Comparison of ENCODE assay signal across 23 cellular contexts in the genomic region with DNA sequence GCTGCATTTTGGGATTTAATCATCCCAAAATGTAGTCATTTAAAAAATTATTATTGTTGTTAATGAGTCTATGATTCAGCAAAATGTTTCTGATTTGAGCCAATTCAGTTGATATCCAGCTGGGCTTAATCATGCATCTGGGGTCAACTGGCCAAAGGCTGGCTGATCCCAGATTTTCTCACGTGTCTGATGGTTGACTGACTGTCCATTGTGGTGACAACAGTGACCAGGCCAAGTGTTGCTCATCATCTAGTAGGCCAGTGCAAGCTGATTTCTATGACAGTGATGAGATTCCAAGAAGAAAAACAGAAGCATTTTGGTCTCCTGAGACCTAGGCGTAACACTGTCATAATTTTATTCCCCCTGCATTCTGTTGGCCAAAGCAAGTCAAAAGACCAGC.
"Had no signal": no experiment of that assay in that cellular context is flagged by ENCODE, and none has a peak within 500 bp of the region (broad histone marks: within the 10 kb centered on the region; RNA-seq: fewer than 3 reads in every experiment).

No MANE protein-coding gene starts in this region.

- FAIRE-seq: islet of Langerhans had no signal

- H3K4me1 Mint-ChIP-seq: naive thymus-derived CD8-positive, alpha-beta T cell; stimulated activated effector memory CD8-positive, alpha-beta T cell treated with anti-CD3 and anti-CD28 coated beads, Interleukin-12 subunit alpha, Interleukin-12 subunit beta, amount 100 ng/mL, for 72 hours had no signal

- H3K27me3 Mint-ChIP-seq: stimulated activated naive CD8-positive, alpha-beta T cell treated with anti-CD3 and anti-CD28 coated beads, Interleukin-15, Interleukin-2, amounts not matched to agents 100 ng/mL and 50 ng/mL, for 24 hours had no signal

- H3K36me3 Mint-ChIP-seq: naive thymus-derived CD8-positive, alpha-beta T cell; stimulated activated effector memory CD8-positive, alpha-beta T cell treated with anti-CD3 and anti-CD28 coated beads, Interleukin-12 subunit alpha, Interleukin-12 subunit beta, amount 100 ng/mL, for 72 hours had no signal

- ATAC-seq: esophagus mucosa; mucosa of descending colon; naive thymus-derived CD8-positive, alpha-beta T cell; psoas muscle; right lobe of liver; stimulated activated effector memory CD8-positive, alpha-beta T cell treated with anti-CD3 and anti-CD28 coated beads, Interleukin-12 subunit alpha, Interleukin-12 subunit beta, amount 100 ng/mL, for 72 hours; upper lobe of right lung had no signal

- H3K9me3 ChIP-seq: mucosa of descending colon, neutrophil, psoas muscle, right lobe of liver, testis, tibial nerve, upper lobe of right lung, vagina had no signal

- H3K36me3 ChIP-seq: neutrophil, right lobe of liver, tibial nerve, upper lobe of right lung, vagina had no signal

- H3K4me3 Mint-ChIP-seq: naive thymus-derived CD8-positive, alpha-beta T cell; stimulated activated effector memory CD8-positive, alpha-beta T cell treated with anti-CD3 and anti-CD28 coated beads, Interleukin-12 subunit alpha, Interleukin-12 subunit beta, amount 100 ng/mL, for 72 hours; stimulated activated naive CD8-positive, alpha-beta T cell treated with anti-CD3 and anti-CD28 coated beads, Interleukin-15, Interleukin-2, amounts not matched to agents 100 ng/mL and 50 ng/mL, for 24 hours had no signal

- H3K9me3 Mint-ChIP-seq: stimulated activated effector memory CD8-positive, alpha-beta T cell treated with anti-CD3 and anti-CD28 coated beads, Interleukin-12 subunit alpha, Interleukin-12 subunit beta, amount 100 ng/mL, for 72 hours; stimulated activated naive CD8-positive, alpha-beta T cell treated with anti-CD3 and anti-CD28 coated beads, Interleukin-15, Interleukin-2, amounts not matched to agents 100 ng/mL and 50 ng/mL, for 24 hours had no signal

- H3K27ac ChIP-seq: dorsolateral prefrontal cortex, neutrophil, psoas muscle, right lobe of liver, testis, tibial nerve, upper lobe of right lung, vagina had no signal

- H3K4me1 ChIP-seq: psoas muscle, right lobe of liver, testis, tibial nerve, upper lobe of right lung, vagina had no signal

- H3K27ac Mint-ChIP-seq: naive thymus-derived CD8-positive, alpha-beta T cell; stimulated activated effector memory CD8-positive, alpha-beta T cell treated with anti-CD3 and anti-CD28 coated beads, Interleukin-12 subunit alpha, Interleukin-12 subunit beta, amount 100 ng/mL, for 72 hours; stimulated activated naive CD8-positive, alpha-beta T cell treated with anti-CD3 and anti-CD28 coated beads, Interleukin-15, Interleukin-2, amounts not matched to agents 100 ng/mL and 50 ng/mL, for 24 hours had no signal

- DNase-seq: cortex of kidney; dorsolateral prefrontal cortex; effector CD8-positive, alpha-beta T cell; foreskin melanocyte; hypothalamus; kidney glomerular epithelial cell; mammary epithelial cell; naive thymus-derived CD8-positive, alpha-beta T cell; psoas muscle; retina; right lobe of liver; stimulated activated CD4-positive, alpha-beta T cell treated with anti-CD3 and anti-CD28 coated beads, Interleukin-4, amount 100 ng/mL, for 1 hour; stimulated activated CD8-positive, alpha-beta memory T cell treated with anti-CD3 and anti-CD28 coated beads, Interleukin-4, amount 100 ng/mL, for 48 hours; testis; upper lobe of right lung had no signal

- H3K4me3 ChIP-seq: dorsolateral prefrontal cortex, mucosa of descending colon, psoas muscle, right lobe of liver, testis, tibial nerve, upper lobe of right lung, vagina had no signal

- H3K27me3 ChIP-seq: dorsolateral prefrontal cortex, neutrophil, right lobe of liver, testis, tibial nerve, upper lobe of right lung, vagina had no signal
